In the genomic region with DNA sequence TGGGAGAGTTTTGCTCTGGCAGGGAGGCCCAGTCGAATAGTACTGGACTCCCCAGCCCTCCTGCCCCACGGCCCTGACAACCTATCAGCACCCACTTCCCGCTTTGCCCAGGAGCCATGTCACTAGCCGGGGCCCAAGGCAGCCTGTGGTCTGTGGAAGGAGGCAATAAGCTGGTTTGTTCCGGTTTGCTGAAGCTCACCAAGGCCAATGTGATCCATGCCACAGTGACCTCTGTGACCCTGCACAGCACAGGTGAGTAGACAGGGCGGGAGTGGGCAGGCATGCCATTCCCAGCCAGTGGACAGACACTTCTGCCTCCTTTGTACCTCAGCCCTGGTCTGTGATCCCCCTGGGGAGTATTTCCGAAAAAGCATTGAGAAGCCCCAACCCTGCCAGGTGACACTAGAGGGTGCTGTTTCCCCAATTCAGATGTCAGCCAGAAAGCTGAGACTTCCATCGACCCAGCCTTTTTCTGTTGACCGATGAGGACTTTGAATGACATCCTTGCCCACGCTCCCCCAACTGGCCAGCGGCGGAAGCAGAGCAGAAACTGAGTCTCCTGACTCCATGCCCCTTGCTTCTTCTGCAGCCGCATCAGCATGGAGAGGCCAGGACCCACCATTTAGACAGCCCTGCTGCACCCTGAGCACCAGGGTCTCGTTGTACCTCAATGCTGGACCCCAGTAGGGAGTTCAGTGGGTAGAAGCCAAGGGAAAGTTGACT, we compare ENCODE assay signal across 8 cellular contexts. TPM values are rescaled to one million over a fixed set of nuclear protein-coding genes. Genes with fewer than 3 reads are reported as not detected.
DNase-seq lines count a peak whose midpoint lies in the region; ATAC-seq and TF ChIP-seq lines count a peak whose summit lies in the region.

No MANE protein-coding gene starts in this region.

- dilution Hi-C loops in IMR-90 (cut with HindIII; ENCODE audit: low sequenced_read_pairs, unreplicated experiment): no loop called here

- H3K27ac ChIP-seq in IMR-90 (ENCODE audit: insufficient read depth, low read length): no peak overlapping the region
- H3K27ac ChIP-seq in RWPE1: peak overlapping the region; percentile 5; the same call in 1 of the 2 replicates
- no peak overlapping the region for H3K27ac ChIP-seq in psoas muscle

- no peak overlapping the region for H2BK5ac ChIP-seq in IMR-90 (ENCODE audit: low read depth, low read length, poor library complexity, severe bottlenecking)

- H3K9me3 ChIP-seq in IMR-90 (ENCODE audit: control insufficient read depth, insufficient read depth, low read length): no peaks in the 10 kb centered on the region
- H3K9me3 ChIP-seq in psoas muscle: no peaks in the 10 kb centered on the region

- H3K56ac ChIP-seq in IMR-90 (ENCODE audit: extremely low read depth, insufficient read depth, low read length): no peak overlapping the region

- POLR2A ChIA-PET in IMR-90 (lab: Charles Lee; ENCODE audit: unreplicated experiment) (no interaction called here), RWPE1 (lab: Yijun Ruan, JAX; ENCODE audit: low non-redundant PET) (no interaction called here)

- no peak overlapping the region for H3K18ac ChIP-seq in IMR-90 (ENCODE audit: low read depth, low read length)

- H4K91ac ChIP-seq in IMR-90 (ENCODE audit: insufficient read depth, low read depth, low read length): no peak overlapping the region

- in situ Hi-C loops in IMR-90 (cut with MboI; ENCODE audit: low sequenced_read_pairs): no loop called here

- H3K36me3 ChIP-seq in IMR-90 (ENCODE audit: control insufficient read depth, insufficient read depth, low read length) (no peaks in the 10 kb centered on the region), psoas muscle (ENCODE audit: insufficient read depth in 1 of 2, low read depth in 1 of 2) (no peaks in the 10 kb centered on the region)

- no peak overlapping the region for H2BK120ac ChIP-seq in IMR-90 (ENCODE audit: low read depth, low read length)

- H3K27me3 ChIP-seq in IMR-90 (ENCODE audit: control insufficient read depth, insufficient read depth, low read length): no peaks in the 10 kb centered on the region
- no peaks in the 10 kb centered on the region for H3K27me3 ChIP-seq in psoas muscle (ENCODE audit: insufficient read depth in 3 of 3, low read length in 2 of 3)

- peak; percentile 88 for TF ChIP-seq CTCF in IMR-90 (conservative IDR thresholded peaks at IDR 0.05; ENCODE audit: low read depth, low read length)
- peak; percentile 85 for TF ChIP-seq CTCF in RWPE1 (conservative IDR thresholded peaks at IDR 0.05; ENCODE audit: low read depth)
- peak; percentile 61 for TF ChIP-seq CTCF in psoas muscle (IDR thresholded peaks at IDR 0.05)

- H3K9ac ChIP-seq in IMR-90 (ENCODE audit: low read depth, low read length): no peak overlapping the region

- no peak overlapping the region for H3K14ac ChIP-seq in IMR-90 (replicated peaks; ENCODE audit: low read depth, low read length)

- no peak overlapping the region for H3K4me2 ChIP-seq in IMR-90 (ENCODE audit: low read depth, low read length)

- no TSS peak for BruUV-seq in IMR-90 (replicated peaks; lab: Mats Ljungman, UMichigan)

- intact Hi-C loops in IMR-90 (cut with micrococcal nuclease) (loop anchor here (1.0 to 5.0 kb wide), 3 partner anchors 67 to 250 kb away; no protein-coding TSS in a partner anchor), psoas muscle (cut with DNase I) (loop anchor here in 1 of 2 donors (5.0 kb wide), 1 partner anchor 100 kb away; no protein-coding TSS in a partner anchor)

- no peak overlapping the region for H4K5ac ChIP-seq in IMR-90 (ENCODE audit: low read depth, low read length)

- no peak for TF ChIP-seq POLR2A in IMR-90 (IDR thresholded peaks at IDR 0.05; ENCODE audit: low read depth, low read length)

- H3K79me1 ChIP-seq in IMR-90 (ENCODE audit: low read depth in 1 of 2, low read length in 2 of 2): no peaks in the 10 kb centered on the region; a peak in 1 of 4 replicates

- no peaks in the 10 kb centered on the region for H4K20me1 ChIP-seq in IMR-90 (ENCODE audit: insufficient read depth, low read length)

- no peak overlapping the region for H3K4me3 ChIP-seq in IMR-90 (ENCODE audit: insufficient read depth, low read depth, low read length)
- H3K4me3 ChIP-seq in psoas muscle: no peak overlapping the region

- TF ChIP-seq RAD21 in IMR-90 (IDR thresholded peaks at IDR 0.05; ENCODE audit: low read length): peak; percentile 83

- H2AK5ac ChIP-seq in IMR-90 (ENCODE audit: low read depth, low read length): peak overlapping the region; percentile 84; the same call in 1 of the 2 replicates

- H3K23ac ChIP-seq in IMR-90 (ENCODE audit: low read depth, low read length): no peak overlapping the region

- DNase-seq in DMS153 treated with DMSO at 0.1 percent for 48 hours (lab: John Stamatoyannopoulos, UW; ENCODE audit: unreplicated experiment) (peak; percentile 17), IMR-90 (peak; percentile 70), RWPE1 (ENCODE audit: low spot score) (peak; percentile 85), globus pallidus (ENCODE audit: low spot score) (peak; percentile 45), psoas muscle (no peak), NCI-H1048 (lab: John Stamatoyannopoulos, UW) (no peak)
- peak; percentile 17 for DNase-seq in activated gamma-delta T cell treated with anti-CD3 and anti-CD28 coated beads, Interleukin-2, amount 50 U/mL, for 16 hours (ENCODE audit: low read depth)

- CTCF ChIA-PET in IMR-90 (lab: Yijun Ruan, JAX): interaction anchor here (0.6 to 2.3 kb wide), 13 partner anchors 9 to 194 kb away, joined by 3 to 14 read pairs (median 4); partner anchors contain the start of gene PCYOX1L
- CTCF ChIA-PET in RWPE1 (lab: Yijun Ruan, JAX): interaction anchor here (0.5 to 2.9 kb wide), 36 partner anchors 9 to 688 kb away, joined by 3 to 18 read pairs (median 4); partner anchors contain the start of genes GRPEL2 and PCYOX1L

- WGBS in IMR-90 (ENCODE audit: extremely low coverage in 2 of 2, insufficient read length in 1 of 2), 2 experiments: 37% methylated on average over 5 of the region's 14 CpGs; no CpG with 5 or more reads in 1 of the 2 experiments
- 49 to 56% (median 50%) methylated on average over 14 of the region's 14 CpGs for WGBS in psoas muscle, 3 donors

- peaks cover 5% of the 10 kb centered on the region; the same call in 1 of the 2 replicates for H3K9me1 ChIP-seq in IMR-90 (ENCODE audit: insufficient read depth, low read length)

- no peak overlapping the region for H2BK20ac ChIP-seq in IMR-90 (ENCODE audit: low read depth, low read length)

- peak overlapping the region; percentile 81 for H2AFZ ChIP-seq in IMR-90 (replicated peaks; ENCODE audit: low read length, poor library complexity)

- H2AK9ac ChIP-seq in IMR-90 (replicated peaks; ENCODE audit: low read depth, low read length, poor library complexity): peak overlapping the region; percentile 12

- no peak overlapping the region; the same call in 2 of the 3 replicates for H2BK15ac ChIP-seq in IMR-90 (ENCODE audit: low read depth, low read length)

- peak overlapping the region; percentile 62 for H3K4ac ChIP-seq in IMR-90 (ENCODE audit: low read depth, low read length)

- ATAC-seq in GM21526 (IDR thresholded peaks at IDR 0.05; ENCODE audit: low FRiP score, unreplicated experiment): peak; percentile 64
- peak; percentile 85 for ATAC-seq in IMR-90 (ENCODE audit: low read depth)
- peak; percentile 24 to 67 (median 50) for ATAC-seq in psoas muscle

- peak overlapping the region in 1 of 2 experiments; percentile 60; a peak in 2 of 4 replicates for H4K8ac ChIP-seq in IMR-90 (ENCODE audit: low read depth in 2 of 2, low read length in 2 of 2)

- H3K4me1 ChIP-seq in IMR-90 (ENCODE audit: control insufficient read depth, insufficient read depth, low read length): 0 out of 2 replicates have a peak, but pooled peaks cover 2% of the 10 kb centered on the region
- peaks cover 9% of the 10 kb centered on the region for H3K4me1 ChIP-seq in psoas muscle

TF ChIP-seq in IMR-90, 13 proteins besides CTCF, POLR2A, EP300 and RAD21:
- TF ChIP-seq SMC3 (IDR thresholded peaks at IDR 0.05; ENCODE audit: low read depth, low read length) (peak; percentile 86), CEBPB (IDR thresholded peaks at IDR 0.05; ENCODE audit: low read depth, low read length) (no peak), MAZ (IDR thresholded peaks at IDR 0.05; ENCODE audit: borderline replicate concordance, low read depth, low read length) (peak; percentile 27; the same call in 1 of the 2 replicates)
TF ChIP-seq in IMR-90: peak in this region for 2.

RNA-seq across cellular contexts. Expression of gene PCYOX1L, which starts 9.6 kb away (rescaled TPM):
- total RNA-seq in IMR-90 (2012; rRNA removed) (5.8 and 7.0 TPM in 2 replicates), psoas muscle (1 to 10 TPM in 1 of 4 donors, under 1 TPM in 3; 0.65 to 2.7 (median 0.84) TPM)
- polyA plus RNA-seq in IMR-90 (2012; rRNA removed) (14.3 and 16.3 TPM in 2 replicates), psoas muscle (1 to 10 TPM in 1 of 3 donors, under 1 TPM in 2; 0.28 to 1.1 (median 0.70) TPM)
- 10.1 and 15.5 TPM in 2 replicates for polyA plus RNA-seq in IMR-90 (2012; cell fraction: cytosol; rRNA removed)
- polyA plus RNA-seq in IMR-90 (2012; cell fraction: nucleus; rRNA removed; ENCODE audit: low replicate concordance): 30.0 and 32.4 TPM in 2 replicates

RNA-seq across cellular contexts. Expression of gene IL17B, which starts 11.7 kb away (rescaled TPM):
- total RNA-seq in IMR-90 (2012; rRNA removed) (0.28 TPM in 1 of 2 replicates, not detected in the other), psoas muscle (under 1 TPM in 1 of 4 donors, not detected in 3; 0.58 TPM)
- polyA plus RNA-seq in IMR-90 (2012; rRNA removed) (0.31 and 0.86 TPM in 2 replicates), psoas muscle (under 1 TPM in 2 of 3 donors, not detected in 1; 0.08 to 0.42 TPM)
- polyA plus RNA-seq in IMR-90 (2012; cell fraction: cytosol; rRNA removed): 0.84 TPM in 1 of 2 replicates, not detected in the other
- 0.30 and 0.39 TPM in 2 replicates for polyA plus RNA-seq in IMR-90 (2012; cell fraction: nucleus; rRNA removed; ENCODE audit: low replicate concordance)

RNA-seq across cellular contexts. Expression of gene GRPEL2, which starts 22.1 kb away (rescaled TPM):
- total RNA-seq in IMR-90 (2012; rRNA removed) (18.1 and 30.3 TPM in 2 replicates), psoas muscle (10 to 100 TPM in 2 of 4 donors, 1 to 10 TPM in 2; 8.8 to 11.1 (median 9.5) TPM)
- polyA plus RNA-seq in IMR-90 (2012; rRNA removed) (4.8 and 6.2 TPM in 2 replicates), psoas muscle (10 to 100 TPM in 2 of 3 donors, 1 to 10 TPM in 1; 4.7 to 11.6 (median 11.0) TPM)
- 1.7 and 2.5 TPM in 2 replicates for polyA plus RNA-seq in IMR-90 (2012; cell fraction: cytosol; rRNA removed)
- polyA plus RNA-seq in IMR-90 (2012; cell fraction: nucleus; rRNA removed; ENCODE audit: low replicate concordance): 4.7 and 6.4 TPM in 2 replicates

Comparison
In these comparisons a context has a peak if more than half of its experiments do, and no peak if none do; other contexts are left out.
1. DNase-seq: peak in DMS153 treated with DMSO at 0.1 percent for 48 hours (single experiment), IMR-90 (single experiment), RWPE1 (single experiment), activated gamma-delta T cell treated with anti-CD3 and anti-CD28 coated beads, Interleukin-2, amount 50 U/mL, for 16 hours (single experiment) and globus pallidus (single experiment); none in psoas muscle (0 of 2) and NCI-H1048 (single experiment).
2. Peak in every context shown above with its lines, with median percentiles within 50 percentile points of each other: ATAC-seq and CTCF ChIP-seq.